Comparison of ENCODE assay signal across 1 cellular context in genomic region chr4:112145326-112145819, GRCh38.
A peak's percentile ranks its signal among the peaks of the same experiment; 100 is the strongest.
TF ChIP-seq lines count a peak whose summit lies in the region.

Gene FAM241A (plus strand): TSS chr4:112145454. CDS start chr4:112145581, 127 bp downstream.

TF ChIP-seq in K562, 482 proteins besides CTCF, POLR2A, EP300 and RAD21 (continued from another document and continues in another):
- TF ChIP-seq ZNF398 (CRISPR knock-in tag; IDR thresholded peaks at IDR 0.05) (no peak), SLC30A9 (CRISPR knock-in tag; IDR thresholded peaks at IDR 0.05) (no peak), ZNF785 (CRISPR knock-in tag; IDR thresholded peaks at IDR 0.05) (no peak), HMBOX1 (IDR thresholded peaks at IDR 0.05) (no peak), ZBTB8A (IDR thresholded peaks at IDR 0.05; ENCODE audit: partially characterized antibody) (no peak), ZNF253 (CRISPR knock-in tag; conservative IDR thresholded peaks at IDR 0.05) (no peak), ZBTB5 (IDR thresholded peaks at IDR 0.05) (no peak), HOMEZ (CRISPR knock-in tag; IDR thresholded peaks at IDR 0.05) (no peak), ZNF75A (CRISPR knock-in tag; IDR thresholded peaks at IDR 0.05) (no peak), NRF1 (conservative IDR thresholded peaks at IDR 0.05 in 1 of 2, IDR thresholded peaks at IDR 0.05 in 1 of 2) (no peak; a peak in 1 of 4 replicates), L3MBTL2 (IDR thresholded peaks at IDR 0.05) (peak; percentile 35; the same call in 1 of the 2 replicates), PRPF4 (IDR thresholded peaks at IDR 0.05; ENCODE audit: insufficient read depth, low read depth, low read length, poor library complexity, severe bottlenecking) (no peak), MYC (IDR thresholded peaks at IDR 0.05; ENCODE audit: low read depth, low read length) (peak; percentile 29), MYC (CRISPR knock-in tag; IDR thresholded peaks at IDR 0.05; ENCODE audit: borderline replicate concordance, low read depth) (no peak), MAZ (CRISPR knock-in tag; conservative IDR thresholded peaks at IDR 0.05 in 1 of 2, IDR thresholded peaks at IDR 0.05 in 1 of 2) (no peak; a peak in 2 of 4 replicates), NCOA4 (IDR thresholded peaks at IDR 0.05; ENCODE audit: partially characterized antibody) (no peak), ILK (tag; IDR thresholded peaks at IDR 0.05; ENCODE audit: borderline replicate concordance, low read depth) (no peak), NR2C2 (CRISPR knock-in tag; IDR thresholded peaks at IDR 0.05) (no peak), NR2C2 (tag; IDR thresholded peaks at IDR 0.05) (no peak), MEF2D (tag; conservative IDR thresholded peaks at IDR 0.05; ENCODE audit: low read depth) (no peak), TCF3 (CRISPR knock-in tag; IDR thresholded peaks at IDR 0.05) (peak; percentile 11; the same call in 1 of the 2 replicates), E2F5 (CRISPR knock-in tag; IDR thresholded peaks at IDR 0.05) (no peak), DACH1 (IDR thresholded peaks at IDR 0.05; ENCODE audit: partially characterized antibody) (no peak), ELK1 (CRISPR knock-in tag; IDR thresholded peaks at IDR 0.05) (no peak), TGIF2 (CRISPR knock-in tag; IDR thresholded peaks at IDR 0.05) (no peak), PTRF (tag; IDR thresholded peaks at IDR 0.05) (no peak), ZNF57 (CRISPR knock-in tag; IDR thresholded peaks at IDR 0.05) (no peak), ZNF23 (CRISPR knock-in tag; IDR thresholded peaks at IDR 0.05) (no peak), ESRRA (IDR thresholded peaks at IDR 0.05; ENCODE audit: borderline replicate concordance, low read depth) (no peak), IFI16 (CRISPR knock-in tag; IDR thresholded peaks at IDR 0.05) (no peak), TEAD4 (IDR thresholded peaks at IDR 0.05; ENCODE audit: low read length) (no peak), TEAD4 (CRISPR knock-in tag; IDR thresholded peaks at IDR 0.05; ENCODE audit: borderline replicate concordance) (no peak), HNRNPL (IDR thresholded peaks at IDR 0.05; ENCODE audit: low read depth, low read length) (no peak), GABPB1 (CRISPR knock-in tag; IDR thresholded peaks at IDR 0.05) (no peak), ERF (CRISPR knock-in tag; IDR thresholded peaks at IDR 0.05) (peak; percentile 40; the same call in 1 of the 2 replicates), MTA2 (IDR thresholded peaks at IDR 0.05; ENCODE audit: low read depth) (no peak), U2AF1 (optimal IDR thresholded peaks at IDR 0.05; ENCODE audit: low read depth, low read length) (peak; percentile 42), ZKSCAN1 (IDR thresholded peaks at IDR 0.05; ENCODE audit: low read depth, low read length) (no peak), CGGBP1 (CRISPR knock-in tag; IDR thresholded peaks at IDR 0.05) (no peak), ZNF133 (CRISPR knock-in tag; IDR thresholded peaks at IDR 0.05) (no peak), USF1 (CRISPR knock-in tag; IDR thresholded peaks at IDR 0.05) (no peak), BRF2 (IDR thresholded peaks at IDR 0.05; ENCODE audit: borderline replicate concordance, insufficient read depth, insufficient read length) (no peak), RBM25 (IDR thresholded peaks at IDR 0.05; ENCODE audit: low read depth, low read length, severe bottlenecking) (peak; percentile 31), RHOXF2B (CRISPR knock-in tag; conservative IDR thresholded peaks at IDR 0.05) (no peak), MECOM (CRISPR knock-in tag; IDR thresholded peaks at IDR 0.05) (no peak), CHD1 (IDR thresholded peaks at IDR 0.05; ENCODE audit: low read length) (peak; percentile 6), ELF2 (CRISPR knock-in tag; IDR thresholded peaks at IDR 0.05) (no peak), HMG20A (CRISPR knock-in tag; conservative IDR thresholded peaks at IDR 0.05) (no peak), DEAF1 (CRISPR knock-in tag; IDR thresholded peaks at IDR 0.05) (no peak), ZFP1 (CRISPR knock-in tag; IDR thresholded peaks at IDR 0.05) (no peak), THRB (CRISPR knock-in tag; conservative IDR thresholded peaks at IDR 0.05) (no peak), OTX1 (CRISPR knock-in tag; IDR thresholded peaks at IDR 0.05) (no peak), MAFG (tag; conservative IDR thresholded peaks at IDR 0.05) (no peak), ZNF174 (CRISPR knock-in tag; IDR thresholded peaks at IDR 0.05) (no peak), ZNF707 (CRISPR knock-in tag; conservative IDR thresholded peaks at IDR 0.05) (no peak), HDAC2 (IDR thresholded peaks at IDR 0.05) (no peak), UBTF (IDR thresholded peaks at IDR 0.05; ENCODE audit: borderline replicate concordance in 1 of 2, low read depth in 2 of 2, low read length in 2 of 2) (peak; percentile 77 to 92; a peak in 3 of 4 replicates)
